1 cellular context compared by ENCODE assay signal in the genomic region with DNA sequence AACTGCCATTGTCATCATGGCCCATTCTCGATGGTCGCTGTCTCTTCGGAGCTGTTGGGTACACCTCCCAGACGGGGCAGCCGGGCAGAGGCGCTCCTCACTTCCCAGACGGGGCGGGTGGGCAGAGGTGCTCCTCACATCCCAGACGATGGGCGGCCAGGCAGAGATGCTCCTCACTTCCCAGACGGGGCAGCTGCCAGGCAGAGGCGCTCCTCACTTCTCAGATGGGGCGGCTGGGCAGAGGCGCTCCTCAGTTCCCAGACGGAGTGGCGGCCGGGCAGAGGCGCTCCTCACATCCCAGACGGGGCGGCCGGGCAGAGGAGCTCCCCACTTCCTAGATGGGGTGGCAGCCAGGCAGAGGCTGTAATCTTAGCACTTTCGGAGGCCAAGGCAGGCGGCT.
TF ChIP-seq lines count a peak whose summit lies in the region.

No MANE protein-coding gene starts in this region.

TF ChIP-seq in HepG2, 621 proteins besides CTCF, POLR2A, EP300 and RAD21:
- TF ChIP-seq, protein P1, sequence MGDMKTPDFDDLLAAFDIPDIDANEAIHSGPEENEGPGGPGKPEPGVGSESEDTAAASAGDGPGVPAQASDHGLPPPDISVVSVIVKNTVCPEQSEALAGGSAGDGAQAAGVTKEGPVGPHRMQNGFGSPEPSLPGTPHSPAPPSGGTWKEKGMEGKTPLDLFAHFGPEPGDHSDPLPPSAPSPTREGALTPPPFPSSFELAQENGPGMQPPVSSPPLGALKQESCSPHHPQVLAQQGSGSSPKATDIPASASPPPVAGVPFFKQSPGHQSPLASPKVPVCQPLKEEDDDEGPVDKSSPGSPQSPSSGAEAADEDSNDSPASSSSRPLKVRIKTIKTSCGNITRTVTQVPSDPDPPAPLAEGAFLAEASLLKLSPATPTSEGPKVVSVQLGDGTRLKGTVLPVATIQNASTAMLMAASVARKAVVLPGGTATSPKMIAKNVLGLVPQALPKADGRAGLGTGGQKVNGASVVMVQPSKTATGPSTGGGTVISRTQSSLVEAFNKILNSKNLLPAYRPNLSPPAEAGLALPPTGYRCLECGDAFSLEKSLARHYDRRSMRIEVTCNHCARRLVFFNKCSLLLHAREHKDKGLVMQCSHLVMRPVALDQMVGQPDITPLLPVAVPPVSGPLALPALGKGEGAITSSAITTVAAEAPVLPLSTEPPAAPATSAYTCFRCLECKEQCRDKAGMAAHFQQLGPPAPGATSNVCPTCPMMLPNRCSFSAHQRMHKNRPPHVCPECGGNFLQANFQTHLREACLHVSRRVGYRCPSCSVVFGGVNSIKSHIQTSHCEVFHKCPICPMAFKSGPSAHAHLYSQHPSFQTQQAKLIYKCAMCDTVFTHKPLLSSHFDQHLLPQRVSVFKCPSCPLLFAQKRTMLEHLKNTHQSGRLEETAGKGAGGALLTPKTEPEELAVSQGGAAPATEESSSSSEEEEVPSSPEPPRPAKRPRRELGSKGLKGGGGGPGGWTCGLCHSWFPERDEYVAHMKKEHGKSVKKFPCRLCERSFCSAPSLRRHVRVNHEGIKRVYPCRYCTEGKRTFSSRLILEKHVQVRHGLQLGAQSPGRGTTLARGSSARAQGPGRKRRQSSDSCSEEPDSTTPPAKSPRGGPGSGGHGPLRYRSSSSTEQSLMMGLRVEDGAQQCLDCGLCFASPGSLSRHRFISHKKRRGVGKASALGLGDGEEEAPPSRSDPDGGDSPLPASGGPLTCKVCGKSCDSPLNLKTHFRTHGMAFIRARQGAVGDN (CRISPR knock-in tag; IDR thresholded peaks at IDR 0.05) = peak; percentile 42
- TF ChIP-seq, protein P2, sequence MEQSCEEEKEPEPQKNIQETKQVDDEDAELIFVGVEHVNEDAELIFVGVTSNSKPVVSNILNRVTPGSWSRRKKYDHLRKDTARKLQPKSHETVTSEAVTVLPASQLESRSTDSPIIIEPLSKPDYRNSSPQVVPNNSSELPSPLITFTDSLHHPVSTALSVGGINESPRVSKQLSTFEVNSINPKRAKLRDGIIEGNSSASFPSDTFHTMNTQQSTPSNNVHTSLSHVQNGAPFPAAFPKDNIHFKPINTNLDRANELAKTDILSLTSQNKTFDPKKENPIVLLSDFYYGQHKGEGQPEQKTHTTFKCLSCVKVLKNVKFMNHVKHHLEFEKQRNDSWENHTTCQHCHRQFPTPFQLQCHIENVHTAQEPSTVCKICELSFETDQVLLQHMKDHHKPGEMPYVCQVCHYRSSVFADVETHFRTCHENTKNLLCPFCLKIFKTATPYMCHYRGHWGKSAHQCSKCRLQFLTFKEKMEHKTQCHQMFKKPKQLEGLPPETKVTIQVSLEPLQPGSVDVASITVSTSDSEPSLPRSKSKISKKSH (CRISPR knock-in tag; IDR thresholded peaks at IDR 0.05; ENCODE audit: borderline replicate concordance) = 0 out of 2 replicates have a peak, but pooled peaks have one; percentile 36
- TF ChIP-seq MTA1 (CRISPR knock-in tag; IDR thresholded peaks at IDR 0.05; ENCODE audit: borderline replicate concordance) (0 out of 2 replicates have a peak, but pooled peaks have one; percentile 30), ZNF598 (CRISPR knock-in tag; IDR thresholded peaks at IDR 0.05; ENCODE audit: borderline replicate concordance) (0 out of 2 replicates have a peak, but pooled peaks have one; percentile 14)
- TF ChIP-seq, protein P3, sequence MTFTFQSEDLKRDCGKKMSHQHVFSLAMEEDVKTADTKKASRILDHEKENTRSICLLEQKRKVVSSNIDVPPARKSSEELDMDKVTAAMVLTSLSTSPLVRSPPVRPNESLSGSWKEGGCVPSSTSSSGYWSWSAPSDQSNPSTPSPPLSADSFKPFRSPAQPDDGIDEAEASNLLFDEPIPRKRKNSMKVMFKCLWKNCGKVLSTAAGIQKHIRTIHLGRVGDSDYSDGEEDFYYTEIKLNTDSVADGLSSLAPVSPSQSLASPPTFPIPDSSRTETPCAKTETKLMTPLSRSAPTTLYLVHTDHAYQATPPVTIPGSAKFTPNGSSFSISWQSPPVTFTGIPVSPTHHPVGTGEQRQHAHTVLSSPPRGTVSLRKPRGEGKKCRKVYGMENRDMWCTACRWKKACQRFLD (CRISPR knock-in tag; IDR thresholded peaks at IDR 0.05; ENCODE audit: borderline replicate concordance) = 0 out of 2 replicates have a peak, but pooled peaks have one; percentile 44
